1 cellular context compared by ENCODE assay signal in genomic region chr19:18385359-18385674, GRCh38.
TF ChIP-seq lines count a peak whose summit lies in the region.

No MANE protein-coding gene starts in this region.

TF ChIP-seq in WTC11, 78 proteins besides CTCF, POLR2A, EP300 and RAD21 (continued from another document):
- TF ChIP-seq, protein P1, sequence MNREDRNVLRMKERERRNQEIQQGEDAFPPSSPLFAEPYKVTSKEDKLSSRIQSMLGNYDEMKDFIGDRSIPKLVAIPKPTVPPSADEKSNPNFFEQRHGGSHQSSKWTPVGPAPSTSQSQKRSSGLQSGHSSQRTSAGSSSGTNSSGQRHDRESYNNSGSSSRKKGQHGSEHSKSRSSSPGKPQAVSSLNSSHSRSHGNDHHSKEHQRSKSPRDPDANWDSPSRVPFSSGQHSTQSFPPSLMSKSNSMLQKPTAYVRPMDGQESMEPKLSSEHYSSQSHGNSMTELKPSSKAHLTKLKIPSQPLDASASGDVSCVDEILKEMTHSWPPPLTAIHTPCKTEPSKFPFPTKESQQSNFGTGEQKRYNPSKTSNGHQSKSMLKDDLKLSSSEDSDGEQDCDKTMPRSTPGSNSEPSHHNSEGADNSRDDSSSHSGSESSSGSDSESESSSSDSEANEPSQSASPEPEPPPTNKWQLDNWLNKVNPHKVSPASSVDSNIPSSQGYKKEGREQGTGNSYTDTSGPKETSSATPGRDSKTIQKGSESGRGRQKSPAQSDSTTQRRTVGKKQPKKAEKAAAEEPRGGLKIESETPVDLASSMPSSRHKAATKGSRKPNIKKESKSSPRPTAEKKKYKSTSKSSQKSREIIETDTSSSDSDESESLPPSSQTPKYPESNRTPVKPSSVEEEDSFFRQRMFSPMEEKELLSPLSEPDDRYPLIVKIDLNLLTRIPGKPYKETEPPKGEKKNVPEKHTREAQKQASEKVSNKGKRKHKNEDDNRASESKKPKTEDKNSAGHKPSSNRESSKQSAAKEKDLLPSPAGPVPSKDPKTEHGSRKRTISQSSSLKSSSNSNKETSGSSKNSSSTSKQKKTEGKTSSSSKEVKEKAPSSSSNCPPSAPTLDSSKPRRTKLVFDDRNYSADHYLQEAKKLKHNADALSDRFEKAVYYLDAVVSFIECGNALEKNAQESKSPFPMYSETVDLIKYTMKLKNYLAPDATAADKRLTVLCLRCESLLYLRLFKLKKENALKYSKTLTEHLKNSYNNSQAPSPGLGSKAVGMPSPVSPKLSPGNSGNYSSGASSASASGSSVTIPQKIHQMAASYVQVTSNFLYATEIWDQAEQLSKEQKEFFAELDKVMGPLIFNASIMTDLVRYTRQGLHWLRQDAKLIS (CRISPR knock-in tag; IDR thresholded peaks at IDR 0.05; ENCODE audit: borderline replicate concordance), result no peak
- TF ChIP-seq FOXP4 (CRISPR knock-in tag; IDR thresholded peaks at IDR 0.05) (no peak), GTF2I (CRISPR knock-in tag; conservative IDR thresholded peaks at IDR 0.05) (no peak), TP53 (CRISPR knock-in tag; IDR thresholded peaks at IDR 0.05) (no peak), ZNF121 (CRISPR knock-in tag; IDR thresholded peaks at IDR 0.05) (no peak), ZBTB21 (CRISPR knock-in tag; IDR thresholded peaks at IDR 0.05; ENCODE audit: borderline replicate concordance) (no peak), NFATC4 (CRISPR knock-in tag; IDR thresholded peaks at IDR 0.05) (no peak), ZNF232 (CRISPR knock-in tag; IDR thresholded peaks at IDR 0.05) (no peak), ZNF423 (CRISPR knock-in tag; IDR thresholded peaks at IDR 0.05) (no peak)
- TF ChIP-seq, protein P2, sequence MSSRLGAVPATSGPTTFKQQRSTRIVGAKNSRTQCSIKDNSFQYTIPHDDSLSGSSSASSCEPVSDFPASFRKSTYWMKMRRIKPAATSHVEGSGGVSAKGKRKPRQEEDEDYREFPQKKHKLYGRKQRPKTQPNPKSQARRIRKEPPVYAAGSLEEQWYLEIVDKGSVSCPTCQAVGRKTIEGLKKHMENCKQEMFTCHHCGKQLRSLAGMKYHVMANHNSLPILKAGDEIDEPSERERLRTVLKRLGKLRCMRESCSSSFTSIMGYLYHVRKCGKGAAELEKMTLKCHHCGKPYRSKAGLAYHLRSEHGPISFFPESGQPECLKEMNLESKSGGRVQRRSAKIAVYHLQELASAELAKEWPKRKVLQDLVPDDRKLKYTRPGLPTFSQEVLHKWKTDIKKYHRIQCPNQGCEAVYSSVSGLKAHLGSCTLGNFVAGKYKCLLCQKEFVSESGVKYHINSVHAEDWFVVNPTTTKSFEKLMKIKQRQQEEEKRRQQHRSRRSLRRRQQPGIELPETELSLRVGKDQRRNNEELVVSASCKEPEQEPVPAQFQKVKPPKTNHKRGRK (CRISPR knock-in tag; IDR thresholded peaks at IDR 0.05; ENCODE audit: borderline replicate concordance), result no peak
